Comparison of ENCODE assay signal across 23 cellular contexts in genomic region chr6:48278261-48278660, GRCh38.
"Had no signal": no experiment of that assay in that cellular context is flagged by ENCODE, and none has a peak within 500 bp of the region (broad histone marks: within the 10 kb centered on the region; RNA-seq: fewer than 3 reads in every experiment).

No MANE protein-coding gene starts in this region.

- H3K4me1 Mint-ChIP-seq: naive thymus-derived CD4-positive, alpha-beta T cell had no signal

- H3K4me3 ChIP-seq: colonic mucosa, esophagus squamous epithelium, gastrocnemius medialis, heart right ventricle, left lung, lower lobe of right lung had no signal

- H3K27me3 Mint-ChIP-seq: dendritic cell treated with granulocyte-macrophage colony-stimulating factor and Interleukin-4, amounts not matched to agents 40 ng/mL and 50 ng/mL, for 4 days; effector memory CD8-positive, alpha-beta T cell; naive thymus-derived CD4-positive, alpha-beta T cell had no signal

- H3K4me3 Mint-ChIP-seq: dendritic cell treated with granulocyte-macrophage colony-stimulating factor and Interleukin-4, amounts not matched to agents 40 ng/mL and 50 ng/mL, for 4 days; effector memory CD8-positive, alpha-beta T cell; endodermal cell; naive thymus-derived CD4-positive, alpha-beta T cell had no signal

- DNase-seq: colonic mucosa; cortex of kidney; effector CD8-positive, alpha-beta T cell; effector memory CD8-positive, alpha-beta T cell; endodermal cell; erythroblast; esophagus squamous epithelium; foreskin fibroblast; foreskin melanocyte; gastrocnemius medialis; glutamatergic neuron; head of caudate nucleus; heart right ventricle; hippocampal formation; left cardiac atrium; left lung; left ventricle myocardium superior; lower lobe of right lung; mesenchymal stem cell; midbrain; naive thymus-derived CD4-positive, alpha-beta T cell had no signal

- H3K27me3 ChIP-seq: colonic mucosa, esophagus squamous epithelium, gastrocnemius medialis, left lung had no signal

- H3K36me3 ChIP-seq: colonic mucosa, esophagus squamous epithelium, gastrocnemius medialis, heart right ventricle, left lung, lower lobe of right lung had no signal

- H3K27ac Mint-ChIP-seq: dendritic cell treated with granulocyte-macrophage colony-stimulating factor and Interleukin-4, amounts not matched to agents 40 ng/mL and 50 ng/mL, for 4 days; effector memory CD8-positive, alpha-beta T cell; endodermal cell; naive thymus-derived CD4-positive, alpha-beta T cell had no signal

- H3K4me1 ChIP-seq: colonic mucosa, esophagus squamous epithelium, gastrocnemius medialis, heart right ventricle, left lung, lower lobe of right lung had no signal

- H3K9me3 Mint-ChIP-seq: endodermal cell had no signal

- H3K27ac ChIP-seq: colonic mucosa, epithelial cell of prostate, esophagus squamous epithelium, gastrocnemius medialis, heart right ventricle, left lung, lower lobe of right lung had no signal
